8 cellular contexts compared by ENCODE assay signal in the genomic region with DNA sequence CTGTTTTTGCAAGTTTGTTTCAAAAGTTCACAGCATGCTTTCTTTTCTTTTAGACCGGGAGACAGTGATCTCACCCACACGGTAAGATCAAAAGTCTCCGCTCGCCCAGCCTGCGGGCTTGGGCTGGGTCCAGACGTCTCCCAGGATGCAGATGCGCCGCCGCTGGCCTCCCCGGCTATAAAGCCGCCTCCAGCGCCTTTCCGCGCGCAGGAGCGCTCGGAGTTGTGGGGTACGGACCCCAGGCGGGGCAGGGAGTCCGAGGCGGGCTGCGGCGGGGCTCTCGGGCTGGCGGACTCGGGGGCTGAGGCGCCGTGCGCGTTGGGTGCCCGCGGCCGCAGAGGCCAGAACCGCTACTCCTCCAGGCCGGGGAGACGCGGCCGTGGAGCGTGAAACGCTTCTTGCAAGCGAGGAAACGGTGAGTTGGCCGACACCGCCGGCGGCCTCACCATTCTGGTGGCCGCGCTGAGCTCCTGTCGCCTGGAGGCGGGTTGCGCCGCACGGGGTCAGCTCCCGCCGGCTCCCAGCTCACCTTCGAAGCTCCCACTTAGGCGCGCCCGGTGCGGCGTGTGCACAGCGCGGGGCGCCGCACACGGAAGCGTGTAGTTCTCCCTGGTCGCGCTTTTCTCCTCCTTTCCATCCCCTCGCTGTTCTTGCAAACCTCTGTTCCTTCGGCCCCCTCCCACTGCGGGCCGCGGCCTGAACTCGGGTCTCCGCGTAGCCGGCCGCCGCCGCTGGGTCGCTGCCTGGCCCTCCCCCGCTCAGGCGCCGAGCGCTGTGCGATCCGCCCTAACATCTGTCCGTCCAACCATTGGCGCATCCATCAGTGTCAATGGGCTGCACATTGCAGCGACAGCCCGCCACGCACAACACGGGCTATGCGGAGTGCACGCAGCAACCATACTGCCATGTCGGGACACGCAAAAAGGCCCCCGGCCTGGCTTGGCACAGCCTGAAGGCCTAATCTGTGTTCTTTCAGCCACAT. TPM values are rescaled to one million over a fixed set of nuclear protein-coding genes. Genes with fewer than 3 reads are reported as not detected.
DNase-seq lines count a peak whose midpoint lies in the region; ATAC-seq lines count a peak whose summit lies in the region.

No MANE protein-coding gene starts in this region.

- peaks cover 68% of the 10 kb centered on the region for H3K27me3 Mint-ChIP-seq in activated naive CD8-positive, alpha-beta T cell treated with anti-CD3 and anti-CD28 coated beads, Interleukin-2, amount 10 ng/mL, durations not matched to agents 7 days and 5 days

- H3K4me3 ChIP-seq in iPS DF 6.9 (ENCODE audit: low read length) (peak overlapping the region; percentile 89; the same call in 1 of the 2 replicates), skeletal muscle cell (ENCODE audit: low read depth, low read length) (peak overlapping the region; percentile 73)

- H3K27me3 ChIP-seq in iPS DF 6.9 (ENCODE audit: control insufficient read depth, insufficient read depth, low read length) = peaks cover 44% of the 10 kb centered on the region

- H3K9me3 Mint-ChIP-seq in activated naive CD8-positive, alpha-beta T cell treated with anti-CD3 and anti-CD28 coated beads, Interleukin-2, amount 10 ng/mL, durations not matched to agents 7 days and 5 days = no peaks in the 10 kb centered on the region

- peaks cover 18% of the 10 kb centered on the region for H3K4me1 Mint-ChIP-seq in activated naive CD8-positive, alpha-beta T cell treated with anti-CD3 and anti-CD28 coated beads, Interleukin-2, amount 10 ng/mL, durations not matched to agents 7 days and 5 days

- no peak for ATAC-seq in activated naive CD8-positive, alpha-beta T cell treated with anti-CD3 and anti-CD28 coated beads, Interleukin-2, amount 10 ng/mL, durations not matched to agents 7 days and 5 days (ENCODE audit: low read depth)
- ATAC-seq in GM21529 (IDR thresholded peaks at IDR 0.05; ENCODE audit: unreplicated experiment) = no peak

- H3K27ac ChIP-seq in iPS DF 6.9 (ENCODE audit: low read length) = no peak overlapping the region

- WGBS in iPS DF 6.9 (ENCODE audit: insufficient coverage, insufficient read length) = no CpG with 5 or more reads among the region's 99 CpGs

- peaks cover 2% of the 10 kb centered on the region for H3K36me3 Mint-ChIP-seq in activated naive CD8-positive, alpha-beta T cell treated with anti-CD3 and anti-CD28 coated beads, Interleukin-2, amount 10 ng/mL, durations not matched to agents 7 days and 5 days

- peaks cover 6% of the 10 kb centered on the region for H3K4me1 ChIP-seq in iPS DF 6.9 (ENCODE audit: control insufficient read depth, insufficient read depth, low read length)

- H3K4me3 Mint-ChIP-seq in activated naive CD8-positive, alpha-beta T cell treated with anti-CD3 and anti-CD28 coated beads, Interleukin-2, amount 10 ng/mL, durations not matched to agents 7 days and 5 days = peak overlapping the region; percentile 86

- peak overlapping the region; percentile 43 for H3K27ac Mint-ChIP-seq in activated naive CD8-positive, alpha-beta T cell treated with anti-CD3 and anti-CD28 coated beads, Interleukin-2, amount 10 ng/mL, durations not matched to agents 7 days and 5 days

- POLR2A ChIA-PET in activated naive CD8-positive, alpha-beta T cell treated with anti-CD3 and anti-CD28 coated beads, Interleukin-2, amount 10 ng/mL, durations not matched to agents 7 days and 5 days (lab: Charles Lee) = no interaction called here

- DNase-seq in activated gamma-delta T cell (lab: John Stamatoyannopoulos, UW) (peak; percentile 15), activated gamma-delta T cell treated with Interleukin-2 at 50 U/mL for 16 hours (no peak), iPS DF 6.9 (ENCODE audit: low read depth, low spot score) (no peak), skeletal muscle cell (ENCODE audit: low read depth) (no peak), posterior vena cava (ENCODE audit: low spot score) (no peak), SIG-M5 (lab: John Stamatoyannopoulos, UW) (no peak)
- peak; percentile 47 for DNase-seq in activated naive CD8-positive, alpha-beta T cell treated with anti-CD3 and anti-CD28 coated beads, Interleukin-2, amount 10 ng/mL, durations not matched to agents 7 days and 5 days

- H3K36me3 ChIP-seq in iPS DF 6.9 (ENCODE audit: control insufficient read depth, insufficient read depth, low read length) = no peaks in the 10 kb centered on the region

- intact Hi-C loops in posterior vena cava (cut with DNase I) = no loop called here

- H3K9me3 ChIP-seq in iPS DF 6.9 (ENCODE audit: control insufficient read depth, insufficient read depth, low read length) = no peaks in the 10 kb centered on the region

RNA-seq across cellular contexts. Expression of a gene that starts 2.3 kb away (rescaled TPM):
- total RNA-seq in activated naive CD8-positive, alpha-beta T cell treated with anti-CD3 and anti-CD28 coated beads, Interleukin-2, amount 10 ng/mL, durations not matched to agents 7 days and 5 days = under 1 TPM; 0.45 to 1.00 TPM
- 10 to 100 TPM; 30.8 to 32.1 TPM for total RNA-seq in posterior vena cava

Comparison
In these comparisons a context has a peak if more than half of its experiments do, and no peak if none do; other contexts are left out.
1. DNase-seq: peak in activated gamma-delta T cell (single experiment) and activated naive CD8-positive, alpha-beta T cell treated with anti-CD3 and anti-CD28 coated beads, Interleukin-2, amount 10 ng/mL, durations not matched to agents 7 days and 5 days (single experiment); none in activated gamma-delta T cell treated with Interleukin-2 at 50 U/mL for 16 hours (single experiment), iPS DF 6.9 (single experiment), skeletal muscle cell (single experiment), posterior vena cava (single experiment) and SIG-M5 (single experiment).
2. RNA of a gene that starts 2.3 kb away (total RNA-seq): 30.8 to 32.1 TPM in posterior vena cava; 0.45 to 1.00 TPM in activated naive CD8-positive, alpha-beta T cell treated with anti-CD3 and anti-CD28 coated beads, Interleukin-2, amount 10 ng/mL, durations not matched to agents 7 days and 5 days; every median in the first group is over 10 times any median in the second.